Comparison of ENCODE assay signal across 9 cellular contexts in genomic region chr7:115851291-115851690, GRCh38.
DNase-seq lines count a peak whose midpoint lies in the region; ATAC-seq and TF ChIP-seq lines count a peak whose summit lies in the region.
"Had no signal": no experiment of that assay in that cellular context is flagged by ENCODE, and none has a peak within 500 bp of the region (broad histone marks: within the 10 kb centered on the region; RNA-seq: fewer than 3 reads in every experiment).

No MANE protein-coding gene starts in this region.

- H3K4me1 ChIP-seq in heart left ventricle = no peaks in the 10 kb centered on the region
- no peaks in the 10 kb centered on the region for H3K4me1 ChIP-seq in right atrium auricular region
- no peaks in the 10 kb centered on the region for H3K4me1 ChIP-seq in effector memory CD4-positive, alpha-beta T cell (ENCODE audit: control insufficient read depth, insufficient read depth, low read length, poor library complexity, severe bottlenecking)
- H3K4me1 ChIP-seq: Caco-2 had no signal

- POLR2A ChIA-PET in activated CD4-positive, alpha-beta memory T cell treated with anti-CD3 and anti-CD28 coated beads for 36 hours (lab: Charles Lee) = no interaction called here

- WGBS in heart left ventricle, 4 donors = 67 to 75% (median 73%) methylated on average over 1 of the region's 1 CpG

- no peaks in the 10 kb centered on the region for H3K9me3 Mint-ChIP-seq in nephron
- no peaks in the 10 kb centered on the region for H3K9me3 Mint-ChIP-seq in activated CD4-positive, alpha-beta memory T cell treated with anti-CD3 and anti-CD28 coated beads for 36 hours

- TF ChIP-seq CTCF in heart left ventricle (IDR thresholded peaks at IDR 0.05) = peak in 7 of 12 donors; percentile 15 to 38 (median 30)
- peak in 1 of 2 donors; percentile 33 for TF ChIP-seq CTCF in right atrium auricular region (IDR thresholded peaks at IDR 0.05)
- TF ChIP-seq CTCF in astrocyte of the cerebellum (IDR thresholded peaks at IDR 0.05; ENCODE audit: low read depth, low read length, missing control alignments) = peak; percentile 34
- TF ChIP-seq CTCF in nephron (IDR thresholded peaks at IDR 0.05; ENCODE audit: unreplicated experiment in 3 of 3) = peak; percentile 31 to 48 (median 41)

- no peak for ATAC-seq in heart left ventricle

- H3K9me3 ChIP-seq in heart left ventricle (no peaks in the 10 kb centered on the region), right atrium auricular region (no peaks in the 10 kb centered on the region)
- no peaks in the 10 kb centered on the region for H3K9me3 ChIP-seq in effector memory CD4-positive, alpha-beta T cell (ENCODE audit: control insufficient read depth, low read length)
- H3K9me3 ChIP-seq: Caco-2 had no signal

- intact Hi-C loops in heart left ventricle (cut with DNase I) = loop anchor here in 1 of 10 donors (10.0 kb wide), 1 partner anchor 1826 kb away; no protein-coding TSS in a partner anchor
- intact Hi-C loops in activated CD4-positive, alpha-beta memory T cell treated with anti-CD3 and anti-CD28 coated beads for 36 hours (cut with micrococcal nuclease) = loop anchor here (1.0 to 5.0 kb wide), 3 partner anchors 984 to 1824 kb away; no protein-coding TSS in a partner anchor

- H3K4me3 ChIP-seq in heart left ventricle = no peak overlapping the region
- H3K4me3 ChIP-seq in right atrium auricular region = no peak overlapping the region
- no peak overlapping the region for H3K4me3 ChIP-seq in astrocyte of the cerebellum (ENCODE audit: low read depth, low read length)
- H3K4me3 ChIP-seq in effector memory CD4-positive, alpha-beta T cell (ENCODE audit: insufficient read depth, low read depth, low read length, poor library complexity, severe bottlenecking) = no peak overlapping the region

- CTCF ChIA-PET in activated CD4-positive, alpha-beta memory T cell treated with anti-CD3 and anti-CD28 coated beads for 36 hours (lab: Charles Lee) = interaction anchor here (0.9 to 2.5 kb wide), 8 partner anchors 13 to 1824 kb away, joined by 3 to 9 read pairs (median 3); no protein-coding TSS in a partner anchor

- H3K36me3 Mint-ChIP-seq in nephron (ENCODE audit: low read depth) = no peaks in the 10 kb centered on the region
- H3K36me3 Mint-ChIP-seq in activated CD4-positive, alpha-beta memory T cell treated with anti-CD3 and anti-CD28 coated beads for 36 hours = no peaks in the 10 kb centered on the region

- H3K27ac ChIP-seq in heart left ventricle (no peak overlapping the region), right atrium auricular region (no peak overlapping the region)
- H3K27ac ChIP-seq in effector memory CD4-positive, alpha-beta T cell (ENCODE audit: insufficient read depth, low read length, poor library complexity, severe bottlenecking) = no peak overlapping the region

- H3K27me3 ChIP-seq in heart left ventricle = peaks cover 0 to 9% (median 0%) of the 10 kb centered on the region in 9 donors
- H3K27me3 ChIP-seq in right atrium auricular region = no peaks in the 10 kb centered on the region
- H3K27me3 ChIP-seq in effector memory CD4-positive, alpha-beta T cell (replicated peaks; ENCODE audit: control insufficient read depth, insufficient read depth, low read length, poor library complexity, severe bottlenecking) = no peaks in the 10 kb centered on the region

- no peak for DNase-seq in heart left ventricle
- no peak for DNase-seq in right atrium auricular region (ENCODE audit: low spot score)
- peak; percentile 52 for DNase-seq in NCI-H2081 treated with DMSO at 0.1 percent for 48 hours (lab: John Stamatoyannopoulos, UW)
- DNase-seq in astrocyte of the cerebellum (ENCODE audit: low read depth) = peak; percentile 35
- DNase-seq in nucleus accumbens (lab: John Stamatoyannopoulos, UW) = no peak
- DNase-seq in activated CD4-positive, alpha-beta memory T cell treated with anti-CD3 and anti-CD28 coated beads for 36 hours = no peak
- no peak for DNase-seq in effector memory CD4-positive, alpha-beta T cell

- no peak overlapping the region for H3K4me3 Mint-ChIP-seq in nephron
- H3K4me3 Mint-ChIP-seq in activated CD4-positive, alpha-beta memory T cell treated with anti-CD3 and anti-CD28 coated beads for 36 hours = no peak overlapping the region

- no peak for TF ChIP-seq POLR2A in heart left ventricle (IDR thresholded peaks at IDR 0.05)

- no peaks in the 10 kb centered on the region for H3K4me1 Mint-ChIP-seq in nephron
- no peaks in the 10 kb centered on the region for H3K4me1 Mint-ChIP-seq in activated CD4-positive, alpha-beta memory T cell treated with anti-CD3 and anti-CD28 coated beads for 36 hours (ENCODE audit: low read depth)

- H3K27ac Mint-ChIP-seq in nephron = no peak overlapping the region
- no peak overlapping the region for H3K27ac Mint-ChIP-seq in activated CD4-positive, alpha-beta memory T cell treated with anti-CD3 and anti-CD28 coated beads for 36 hours

- no peaks in the 10 kb centered on the region for H3K27me3 Mint-ChIP-seq in nephron (ENCODE audit: low read depth)
- H3K27me3 Mint-ChIP-seq in activated CD4-positive, alpha-beta memory T cell treated with anti-CD3 and anti-CD28 coated beads for 36 hours = peaks cover 6% of the 10 kb centered on the region

- in situ Hi-C loops in astrocyte of the cerebellum (cut with HindIII; ENCODE audit: low sequenced_read_pairs) = no loop called here

- no peaks in the 10 kb centered on the region for H3K36me3 ChIP-seq in heart left ventricle
- no peaks in the 10 kb centered on the region for H3K36me3 ChIP-seq in right atrium auricular region
- H3K36me3 ChIP-seq in effector memory CD4-positive, alpha-beta T cell (ENCODE audit: control insufficient read depth, insufficient read depth, low read length) = no peaks in the 10 kb centered on the region

Comparison
In these comparisons a context has a peak if more than half of its experiments do, and no peak if none do; other contexts are left out.
1. DNase-seq: peak in NCI-H2081 treated with DMSO at 0.1 percent for 48 hours (single experiment) and astrocyte of the cerebellum (single experiment); none in heart left ventricle (0 of 5), right atrium auricular region (single experiment), nucleus accumbens (0 of 56), activated CD4-positive, alpha-beta memory T cell treated with anti-CD3 and anti-CD28 coated beads for 36 hours (single experiment) and effector memory CD4-positive, alpha-beta T cell (0 of 3).